Comparison of ENCODE assay signal across 1 cellular context in genomic region chr15:58361291-58361759, GRCh38.
TF ChIP-seq lines count a peak whose summit lies in the region.

No MANE protein-coding gene starts in this region.

TF ChIP-seq in HEK293, 187 proteins besides CTCF, POLR2A, EP300 and RAD21 (continued from another document and continues in another):
- TF ChIP-seq ZSCAN4 (tag by site-specific recombination; IDR thresholded peaks at IDR 0.05) (peak; percentile 56), OVOL3 (tag by site-specific recombination; IDR thresholded peaks at IDR 0.05) (peak; percentile 84; the same call in 1 of the 2 replicates), ZNF560 (tag by site-specific recombination; IDR thresholded peaks at IDR 0.05; ENCODE audit: borderline replicate concordance) (no peak), ZNF610 (tag by site-specific recombination; IDR thresholded peaks at IDR 0.05; ENCODE audit: borderline replicate concordance) (no peak; the same call in 1 of the 2 replicates), ELK4 (IDR thresholded peaks at IDR 0.05; ENCODE audit: borderline replicate concordance, low read depth, low read length) (no peak), ZNF707 (tag by site-specific recombination; IDR thresholded peaks at IDR 0.05) (no peak), ZNF221 (tag by site-specific recombination; IDR thresholded peaks at IDR 0.05; ENCODE audit: borderline replicate concordance) (no peak), ZSCAN18 (tag by site-specific recombination; IDR thresholded peaks at IDR 0.05) (no peak), PBX3 (CRISPR knock-in tag; IDR thresholded peaks at IDR 0.05) (no peak), AEBP2 (tag by site-specific recombination; IDR thresholded peaks at IDR 0.05; ENCODE audit: borderline replicate concordance) (no peak), SP3 (tag by site-specific recombination; IDR thresholded peaks at IDR 0.05) (no peak), BCL6B (tag by site-specific recombination; IDR thresholded peaks at IDR 0.05) (no peak), ZNF747 (tag by site-specific recombination; IDR thresholded peaks at IDR 0.05) (no peak), ZBTB11 (tag by site-specific recombination; conservative IDR thresholded peaks at IDR 0.05; ENCODE audit: low read depth) (no peak), ZNF585B (tag by site-specific recombination; IDR thresholded peaks at IDR 0.05) (no peak), EGR2 (tag by site-specific recombination; IDR thresholded peaks at IDR 0.05; ENCODE audit: low read depth) (no peak), ZNF19 (tag by site-specific recombination; IDR thresholded peaks at IDR 0.05; ENCODE audit: low read depth) (no peak), ZNF626 (tag by site-specific recombination; IDR thresholded peaks at IDR 0.05) (no peak), SCRT2 (tag by site-specific recombination; IDR thresholded peaks at IDR 0.05) (peak; percentile 70), HOXD13 (CRISPR knock-in tag; IDR thresholded peaks at IDR 0.05; ENCODE audit: borderline replicate concordance) (no peak), ZNF561 (tag by site-specific recombination; IDR thresholded peaks at IDR 0.05; ENCODE audit: borderline replicate concordance) (peak; percentile 81; the same call in 1 of the 2 replicates), ZNF473 (tag by site-specific recombination; IDR thresholded peaks at IDR 0.05) (no peak), ZNF26 (tag by site-specific recombination; IDR thresholded peaks at IDR 0.05) (no peak), ZBTB8A (tag by site-specific recombination; IDR thresholded peaks at IDR 0.05) (peak; percentile 61), ZNF391 (tag by site-specific recombination; IDR thresholded peaks at IDR 0.05; ENCODE audit: borderline replicate concordance, low read depth) (peak; percentile 69; the same call in 1 of the 2 replicates), ZNF184 (tag by site-specific recombination; IDR thresholded peaks at IDR 0.05) (peak; percentile 54; the same call in 1 of the 2 replicates), MEIS1 (CRISPR knock-in tag; IDR thresholded peaks at IDR 0.05; ENCODE audit: borderline replicate concordance) (no peak), KLF7 (tag by site-specific recombination; IDR thresholded peaks at IDR 0.05; ENCODE audit: borderline replicate concordance) (0 out of 2 replicates have a peak, but pooled peaks have one; percentile 22), INSM2 (tag by site-specific recombination; IDR thresholded peaks at IDR 0.05) (peak; percentile 94), SP2 (tag by site-specific recombination; IDR thresholded peaks at IDR 0.05) (peak; percentile 18; the same call in 1 of the 2 replicates), GLI2 (tag by site-specific recombination; IDR thresholded peaks at IDR 0.05; ENCODE audit: borderline replicate concordance, low read depth) (peak; percentile 89), BCL11B (tag by site-specific recombination; IDR thresholded peaks at IDR 0.05; ENCODE audit: low read depth) (no peak), TRIM28 (IDR thresholded peaks at IDR 0.05; ENCODE audit: borderline replicate concordance, low read length) (no peak; the same call in 1 of the 2 replicates), KLF16 (tag by site-specific recombination; IDR thresholded peaks at IDR 0.05) (peak; percentile 23; the same call in 1 of the 2 replicates), ZBTB20 (tag by site-specific recombination; IDR thresholded peaks at IDR 0.05) (peak; percentile 49; the same call in 1 of the 2 replicates), ZNF623 (tag by site-specific recombination; IDR thresholded peaks at IDR 0.05) (peak; percentile 23; the same call in 1 of the 2 replicates), ZNF133 (tag by site-specific recombination; IDR thresholded peaks at IDR 0.05) (no peak), ZNF624 (tag by site-specific recombination; IDR thresholded peaks at IDR 0.05) (no peak), ZBTB1 (tag by site-specific recombination; IDR thresholded peaks at IDR 0.05) (peak; percentile 72; the same call in 1 of the 2 replicates), ZNF341 (tag by site-specific recombination; IDR thresholded peaks at IDR 0.05; ENCODE audit: low read depth) (no peak), ZBTB49 (tag by site-specific recombination; IDR thresholded peaks at IDR 0.05; ENCODE audit: low read depth) (no peak)
